ENCODE assay signal across 1 cellular context in the genomic region with DNA sequence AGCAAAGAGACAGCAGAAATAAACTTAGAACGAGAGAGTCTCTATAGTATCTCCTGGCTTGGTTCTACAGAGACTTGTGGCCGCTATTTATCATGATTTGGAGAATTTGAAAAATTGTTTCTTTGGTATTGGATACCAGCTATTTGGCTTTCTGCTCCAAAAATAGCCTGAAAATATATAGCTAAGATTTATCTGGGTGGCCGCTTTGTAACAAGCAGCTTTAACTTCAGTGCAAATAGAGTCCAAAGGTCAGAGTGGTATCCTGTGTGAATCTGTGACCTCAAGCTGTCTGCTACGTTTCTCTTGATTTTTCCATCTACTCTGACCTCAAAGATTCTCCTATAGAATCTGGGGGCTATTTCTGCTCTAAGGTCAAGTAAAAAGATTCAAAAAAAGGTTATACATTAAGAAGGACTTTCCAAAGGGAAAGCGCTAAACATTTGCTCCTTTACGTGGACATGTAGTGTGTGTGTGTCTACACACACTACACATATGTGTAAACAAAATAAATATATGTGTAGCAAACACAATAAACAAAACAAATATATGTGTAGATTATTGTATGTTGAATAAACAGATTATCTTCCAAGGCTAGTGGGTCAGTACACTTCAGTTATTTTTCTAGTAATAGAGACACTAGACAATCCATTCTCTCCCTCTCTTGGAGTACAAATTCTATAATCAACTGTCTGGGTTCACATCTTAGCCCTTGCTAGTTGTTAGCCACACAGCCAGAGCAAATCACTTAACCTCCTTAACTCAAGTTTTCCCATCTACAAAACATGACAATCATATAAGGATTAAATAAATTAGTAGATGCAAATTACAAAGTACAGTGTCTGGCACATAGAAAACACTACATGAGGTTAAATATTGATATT.
TF ChIP-seq lines count a peak whose summit lies in the region.

No MANE protein-coding gene starts in this region.

TF ChIP-seq in HepG2, 621 proteins besides CTCF, POLR2A, EP300 and RAD21 (continued from another document and continues in another):
- TF ChIP-seq, protein P1, sequence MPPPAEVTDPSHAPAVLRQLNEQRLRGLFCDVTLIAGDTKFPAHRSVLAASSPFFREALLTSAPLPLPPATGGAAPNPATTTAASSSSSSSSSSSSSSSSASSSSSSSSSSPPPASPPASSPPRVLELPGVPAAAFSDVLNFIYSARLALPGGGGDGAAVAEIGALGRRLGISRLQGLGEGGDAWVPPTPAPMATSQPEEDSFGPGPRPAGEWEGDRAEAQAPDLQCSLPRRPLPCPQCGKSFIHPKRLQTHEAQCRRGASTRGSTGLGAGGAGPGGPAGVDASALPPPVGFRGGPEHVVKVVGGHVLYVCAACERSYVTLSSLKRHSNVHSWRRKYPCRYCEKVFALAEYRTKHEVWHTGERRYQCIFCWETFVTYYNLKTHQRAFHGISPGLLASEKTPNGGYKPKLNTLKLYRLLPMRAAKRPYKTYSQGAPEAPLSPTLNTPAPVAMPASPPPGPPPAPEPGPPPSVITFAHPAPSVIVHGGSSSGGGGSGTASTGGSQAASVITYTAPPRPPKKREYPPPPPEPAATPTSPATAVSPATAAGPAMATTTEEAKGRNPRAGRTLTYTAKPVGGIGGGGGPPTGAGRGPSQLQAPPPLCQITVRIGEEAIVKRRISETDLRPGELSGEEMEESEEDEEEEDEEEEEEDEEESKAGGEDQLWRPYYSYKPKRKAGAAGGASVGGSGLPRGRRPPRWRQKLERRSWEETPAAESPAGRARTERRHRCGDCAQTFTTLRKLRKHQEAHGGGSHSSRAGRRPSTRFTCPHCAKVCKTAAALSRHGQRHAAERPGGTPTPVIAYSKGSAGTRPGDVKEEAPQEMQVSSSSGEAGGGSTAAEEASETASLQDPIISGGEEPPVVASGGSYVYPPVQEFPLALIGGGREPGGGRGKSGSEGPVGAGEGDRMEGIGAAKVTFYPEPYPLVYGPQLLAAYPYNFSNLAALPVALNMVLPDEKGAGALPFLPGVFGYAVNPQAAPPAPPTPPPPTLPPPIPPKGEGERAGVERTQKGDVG (CRISPR knock-in tag; IDR thresholded peaks at IDR 0.05; ENCODE audit: borderline replicate concordance) = no peak
- TF ChIP-seq, protein P2, sequence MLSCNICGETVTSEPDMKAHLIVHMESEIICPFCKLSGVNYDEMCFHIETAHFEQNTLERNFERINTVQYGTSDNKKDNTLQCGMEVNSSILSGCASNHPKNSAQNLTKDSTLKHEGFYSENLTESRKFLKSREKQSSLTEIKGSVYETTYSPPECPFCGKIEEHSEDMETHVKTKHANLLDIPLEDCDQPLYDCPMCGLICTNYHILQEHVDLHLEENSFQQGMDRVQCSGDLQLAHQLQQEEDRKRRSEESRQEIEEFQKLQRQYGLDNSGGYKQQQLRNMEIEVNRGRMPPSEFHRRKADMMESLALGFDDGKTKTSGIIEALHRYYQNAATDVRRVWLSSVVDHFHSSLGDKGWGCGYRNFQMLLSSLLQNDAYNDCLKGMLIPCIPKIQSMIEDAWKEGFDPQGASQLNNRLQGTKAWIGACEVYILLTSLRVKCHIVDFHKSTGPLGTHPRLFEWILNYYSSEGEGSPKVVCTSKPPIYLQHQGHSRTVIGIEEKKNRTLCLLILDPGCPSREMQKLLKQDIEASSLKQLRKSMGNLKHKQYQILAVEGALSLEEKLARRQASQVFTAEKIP (CRISPR knock-in tag; IDR thresholded peaks at IDR 0.05; ENCODE audit: borderline replicate concordance) = no peak
- TF ChIP-seq ZNF75D (CRISPR knock-in tag; IDR thresholded peaks at IDR 0.05; ENCODE audit: borderline replicate concordance) = no peak
- TF ChIP-seq HMG20A (CRISPR knock-in tag; IDR thresholded peaks at IDR 0.05; ENCODE audit: borderline replicate concordance) = peak; percentile 66; the same call in 1 of the 2 replicates
- TF ChIP-seq GABPA (IDR thresholded peaks at IDR 0.05; ENCODE audit: low read depth, low read length) = no peak
- no peak for TF ChIP-seq GABPA (CRISPR knock-in tag; IDR thresholded peaks at IDR 0.05; ENCODE audit: low read depth)
- TF ChIP-seq TBP (CRISPR knock-in tag; IDR thresholded peaks at IDR 0.05) = no peak
- no peak for TF ChIP-seq MED13 (CRISPR knock-in tag; IDR thresholded peaks at IDR 0.05)
- TF ChIP-seq PTBP1 (IDR thresholded peaks at IDR 0.05; ENCODE audit: low read depth, low read length, poor library complexity, severe bottlenecking) = no peak
- TF ChIP-seq, protein P3, sequence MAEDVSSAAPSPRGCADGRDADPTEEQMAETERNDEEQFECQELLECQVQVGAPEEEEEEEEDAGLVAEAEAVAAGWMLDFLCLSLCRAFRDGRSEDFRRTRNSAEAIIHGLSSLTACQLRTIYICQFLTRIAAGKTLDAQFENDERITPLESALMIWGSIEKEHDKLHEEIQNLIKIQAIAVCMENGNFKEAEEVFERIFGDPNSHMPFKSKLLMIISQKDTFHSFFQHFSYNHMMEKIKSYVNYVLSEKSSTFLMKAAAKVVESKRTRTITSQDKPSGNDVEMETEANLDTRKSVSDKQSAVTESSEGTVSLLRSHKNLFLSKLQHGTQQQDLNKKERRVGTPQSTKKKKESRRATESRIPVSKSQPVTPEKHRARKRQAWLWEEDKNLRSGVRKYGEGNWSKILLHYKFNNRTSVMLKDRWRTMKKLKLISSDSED (CRISPR knock-in tag; IDR thresholded peaks at IDR 0.05) = no peak
- TF ChIP-seq, protein P4, sequence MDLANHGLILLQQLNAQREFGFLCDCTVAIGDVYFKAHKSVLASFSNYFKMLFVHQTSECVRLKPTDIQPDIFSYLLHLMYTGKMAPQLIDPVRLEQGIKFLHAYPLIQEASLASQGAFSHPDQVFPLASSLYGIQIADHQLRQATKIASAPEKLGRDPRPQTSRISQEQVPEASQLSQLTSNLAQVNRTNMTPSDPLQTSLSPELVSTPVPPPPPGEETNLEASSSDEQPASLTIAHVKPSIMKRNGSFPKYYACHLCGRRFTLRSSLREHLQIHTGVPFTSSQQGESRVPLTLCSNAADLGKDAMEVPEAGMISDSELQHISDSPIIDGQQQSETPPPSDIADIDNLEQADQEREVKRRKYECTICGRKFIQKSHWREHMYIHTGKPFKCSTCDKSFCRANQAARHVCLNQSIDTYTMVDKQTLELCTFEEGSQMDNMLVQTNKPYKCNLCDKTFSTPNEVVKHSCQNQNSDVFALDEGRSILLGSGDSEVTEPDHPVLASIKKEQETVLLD (CRISPR knock-in tag; IDR thresholded peaks at IDR 0.05; ENCODE audit: low read depth) = no peak
- TF ChIP-seq, protein P5, sequence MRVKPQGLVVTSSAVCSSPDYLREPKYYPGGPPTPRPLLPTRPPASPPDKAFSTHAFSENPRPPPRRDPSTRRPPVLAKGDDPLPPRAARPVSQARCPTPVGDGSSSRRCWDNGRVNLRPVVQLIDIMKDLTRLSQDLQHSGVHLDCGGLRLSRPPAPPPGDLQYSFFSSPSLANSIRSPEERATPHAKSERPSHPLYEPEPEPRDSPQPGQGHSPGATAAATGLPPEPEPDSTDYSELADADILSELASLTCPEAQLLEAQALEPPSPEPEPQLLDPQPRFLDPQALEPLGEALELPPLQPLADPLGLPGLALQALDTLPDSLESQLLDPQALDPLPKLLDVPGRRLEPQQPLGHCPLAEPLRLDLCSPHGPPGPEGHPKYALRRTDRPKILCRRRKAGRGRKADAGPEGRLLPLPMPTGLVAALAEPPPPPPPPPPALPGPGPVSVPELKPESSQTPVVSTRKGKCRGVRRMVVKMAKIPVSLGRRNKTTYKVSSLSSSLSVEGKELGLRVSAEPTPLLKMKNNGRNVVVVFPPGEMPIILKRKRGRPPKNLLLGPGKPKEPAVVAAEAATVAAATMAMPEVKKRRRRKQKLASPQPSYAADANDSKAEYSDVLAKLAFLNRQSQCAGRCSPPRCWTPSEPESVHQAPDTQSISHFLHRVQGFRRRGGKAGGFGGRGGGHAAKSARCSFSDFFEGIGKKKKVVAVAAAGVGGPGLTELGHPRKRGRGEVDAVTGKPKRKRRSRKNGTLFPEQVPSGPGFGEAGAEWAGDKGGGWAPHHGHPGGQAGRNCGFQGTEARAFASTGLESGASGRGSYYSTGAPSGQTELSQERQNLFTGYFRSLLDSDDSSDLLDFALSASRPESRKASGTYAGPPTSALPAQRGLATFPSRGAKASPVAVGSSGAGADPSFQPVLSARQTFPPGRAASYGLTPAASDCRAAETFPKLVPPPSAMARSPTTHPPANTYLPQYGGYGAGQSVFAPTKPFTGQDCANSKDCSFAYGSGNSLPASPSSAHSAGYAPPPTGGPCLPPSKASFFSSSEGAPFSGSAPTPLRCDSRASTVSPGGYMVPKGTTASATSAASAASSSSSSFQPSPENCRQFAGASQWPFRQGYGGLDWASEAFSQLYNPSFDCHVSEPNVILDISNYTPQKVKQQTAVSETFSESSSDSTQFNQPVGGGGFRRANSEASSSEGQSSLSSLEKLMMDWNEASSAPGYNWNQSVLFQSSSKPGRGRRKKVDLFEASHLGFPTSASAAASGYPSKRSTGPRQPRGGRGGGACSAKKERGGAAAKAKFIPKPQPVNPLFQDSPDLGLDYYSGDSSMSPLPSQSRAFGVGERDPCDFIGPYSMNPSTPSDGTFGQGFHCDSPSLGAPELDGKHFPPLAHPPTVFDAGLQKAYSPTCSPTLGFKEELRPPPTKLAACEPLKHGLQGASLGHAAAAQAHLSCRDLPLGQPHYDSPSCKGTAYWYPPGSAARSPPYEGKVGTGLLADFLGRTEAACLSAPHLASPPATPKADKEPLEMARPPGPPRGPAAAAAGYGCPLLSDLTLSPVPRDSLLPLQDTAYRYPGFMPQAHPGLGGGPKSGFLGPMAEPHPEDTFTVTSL (CRISPR knock-in tag; IDR thresholded peaks at IDR 0.05; ENCODE audit: borderline replicate concordance) = peak; percentile 92; the same call in 1 of the 2 replicates
- TF ChIP-seq KAT7 (CRISPR knock-in tag; IDR thresholded peaks at IDR 0.05; ENCODE audit: borderline replicate concordance) = 0 out of 2 replicates have a peak, but pooled peaks have one; percentile 59
- TF ChIP-seq, protein P6, sequence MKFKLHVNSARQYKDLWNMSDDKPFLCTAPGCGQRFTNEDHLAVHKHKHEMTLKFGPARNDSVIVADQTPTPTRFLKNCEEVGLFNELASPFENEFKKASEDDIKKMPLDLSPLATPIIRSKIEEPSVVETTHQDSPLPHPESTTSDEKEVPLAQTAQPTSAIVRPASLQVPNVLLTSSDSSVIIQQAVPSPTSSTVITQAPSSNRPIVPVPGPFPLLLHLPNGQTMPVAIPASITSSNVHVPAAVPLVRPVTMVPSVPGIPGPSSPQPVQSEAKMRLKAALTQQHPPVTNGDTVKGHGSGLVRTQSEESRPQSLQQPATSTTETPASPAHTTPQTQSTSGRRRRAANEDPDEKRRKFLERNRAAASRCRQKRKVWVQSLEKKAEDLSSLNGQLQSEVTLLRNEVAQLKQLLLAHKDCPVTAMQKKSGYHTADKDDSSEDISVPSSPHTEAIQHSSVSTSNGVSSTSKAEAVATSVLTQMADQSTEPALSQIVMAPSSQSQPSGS (CRISPR knock-in tag; IDR thresholded peaks at IDR 0.05) = peak; percentile 8; the same call in 1 of the 2 replicates
- TF ChIP-seq ZNF792 (CRISPR knock-in tag; IDR thresholded peaks at IDR 0.05) = 0 out of 2 replicates have a peak, but pooled peaks have one; percentile 5
- peak; percentile 37; the same call in 1 of the 2 replicates for TF ChIP-seq SOX5 (CRISPR knock-in tag; IDR thresholded peaks at IDR 0.05; ENCODE audit: borderline replicate concordance)
- TF ChIP-seq ZMAT3 (CRISPR knock-in tag; conservative IDR thresholded peaks at IDR 0.05) = no peak
- TF ChIP-seq, protein P7, sequence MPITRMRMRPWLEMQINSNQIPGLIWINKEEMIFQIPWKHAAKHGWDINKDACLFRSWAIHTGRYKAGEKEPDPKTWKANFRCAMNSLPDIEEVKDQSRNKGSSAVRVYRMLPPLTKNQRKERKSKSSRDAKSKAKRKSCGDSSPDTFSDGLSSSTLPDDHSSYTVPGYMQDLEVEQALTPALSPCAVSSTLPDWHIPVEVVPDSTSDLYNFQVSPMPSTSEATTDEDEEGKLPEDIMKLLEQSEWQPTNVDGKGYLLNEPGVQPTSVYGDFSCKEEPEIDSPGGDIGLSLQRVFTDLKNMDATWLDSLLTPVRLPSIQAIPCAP (CRISPR knock-in tag; IDR thresholded peaks at IDR 0.05; ENCODE audit: low read depth) = no peak
- no peak for TF ChIP-seq PHF20 (CRISPR knock-in tag; IDR thresholded peaks at IDR 0.05)
- TF ChIP-seq HNF4A (CRISPR knock-in tag; IDR thresholded peaks at IDR 0.05) = peak; percentile 96
- TF ChIP-seq, protein P8, sequence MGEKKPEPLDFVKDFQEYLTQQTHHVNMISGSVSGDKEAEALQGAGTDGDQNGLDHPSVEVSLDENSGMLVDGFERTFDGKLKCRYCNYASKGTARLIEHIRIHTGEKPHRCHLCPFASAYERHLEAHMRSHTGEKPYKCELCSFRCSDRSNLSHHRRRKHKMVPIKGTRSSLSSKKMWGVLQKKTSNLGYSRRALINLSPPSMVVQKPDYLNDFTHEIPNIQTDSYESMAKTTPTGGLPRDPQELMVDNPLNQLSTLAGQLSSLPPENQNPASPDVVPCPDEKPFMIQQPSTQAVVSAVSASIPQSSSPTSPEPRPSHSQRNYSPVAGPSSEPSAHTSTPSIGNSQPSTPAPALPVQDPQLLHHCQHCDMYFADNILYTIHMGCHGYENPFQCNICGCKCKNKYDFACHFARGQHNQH (CRISPR knock-in tag; IDR thresholded peaks at IDR 0.05) = peak; percentile 67; the same call in 1 of the 2 replicates
- peak; percentile 69 for TF ChIP-seq MIXL1 (CRISPR knock-in tag; IDR thresholded peaks at IDR 0.05)
- TF ChIP-seq, protein P9, sequence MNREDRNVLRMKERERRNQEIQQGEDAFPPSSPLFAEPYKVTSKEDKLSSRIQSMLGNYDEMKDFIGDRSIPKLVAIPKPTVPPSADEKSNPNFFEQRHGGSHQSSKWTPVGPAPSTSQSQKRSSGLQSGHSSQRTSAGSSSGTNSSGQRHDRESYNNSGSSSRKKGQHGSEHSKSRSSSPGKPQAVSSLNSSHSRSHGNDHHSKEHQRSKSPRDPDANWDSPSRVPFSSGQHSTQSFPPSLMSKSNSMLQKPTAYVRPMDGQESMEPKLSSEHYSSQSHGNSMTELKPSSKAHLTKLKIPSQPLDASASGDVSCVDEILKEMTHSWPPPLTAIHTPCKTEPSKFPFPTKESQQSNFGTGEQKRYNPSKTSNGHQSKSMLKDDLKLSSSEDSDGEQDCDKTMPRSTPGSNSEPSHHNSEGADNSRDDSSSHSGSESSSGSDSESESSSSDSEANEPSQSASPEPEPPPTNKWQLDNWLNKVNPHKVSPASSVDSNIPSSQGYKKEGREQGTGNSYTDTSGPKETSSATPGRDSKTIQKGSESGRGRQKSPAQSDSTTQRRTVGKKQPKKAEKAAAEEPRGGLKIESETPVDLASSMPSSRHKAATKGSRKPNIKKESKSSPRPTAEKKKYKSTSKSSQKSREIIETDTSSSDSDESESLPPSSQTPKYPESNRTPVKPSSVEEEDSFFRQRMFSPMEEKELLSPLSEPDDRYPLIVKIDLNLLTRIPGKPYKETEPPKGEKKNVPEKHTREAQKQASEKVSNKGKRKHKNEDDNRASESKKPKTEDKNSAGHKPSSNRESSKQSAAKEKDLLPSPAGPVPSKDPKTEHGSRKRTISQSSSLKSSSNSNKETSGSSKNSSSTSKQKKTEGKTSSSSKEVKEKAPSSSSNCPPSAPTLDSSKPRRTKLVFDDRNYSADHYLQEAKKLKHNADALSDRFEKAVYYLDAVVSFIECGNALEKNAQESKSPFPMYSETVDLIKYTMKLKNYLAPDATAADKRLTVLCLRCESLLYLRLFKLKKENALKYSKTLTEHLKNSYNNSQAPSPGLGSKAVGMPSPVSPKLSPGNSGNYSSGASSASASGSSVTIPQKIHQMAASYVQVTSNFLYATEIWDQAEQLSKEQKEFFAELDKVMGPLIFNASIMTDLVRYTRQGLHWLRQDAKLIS (CRISPR knock-in tag; IDR thresholded peaks at IDR 0.05) = no peak
